In the genomic region with DNA sequence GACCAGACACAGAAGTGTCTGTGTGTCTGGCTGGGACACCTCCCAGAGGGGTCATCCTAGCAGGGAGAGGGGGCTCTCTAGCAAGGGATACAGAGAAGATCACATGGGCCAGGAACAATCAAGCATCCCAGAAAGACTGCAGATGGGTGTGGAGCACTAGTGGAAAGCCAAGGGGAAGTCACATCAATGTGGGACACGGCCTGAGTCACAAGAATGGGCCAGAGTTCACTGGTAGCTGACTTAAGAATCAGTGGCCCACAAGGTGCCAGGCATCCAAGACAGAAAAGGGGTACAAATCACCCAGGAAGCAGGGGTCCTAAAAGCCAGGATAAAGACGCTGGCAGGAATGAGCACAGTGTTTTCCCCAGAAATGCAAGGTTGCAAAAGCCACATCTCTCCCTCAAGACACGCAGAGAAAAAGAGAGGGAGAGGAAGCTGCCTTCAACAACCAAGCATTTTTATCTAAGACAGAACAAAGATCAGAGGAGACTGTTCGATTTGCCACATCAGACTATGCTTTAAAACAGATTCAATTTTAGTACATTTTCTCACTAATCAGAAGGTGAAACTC, we compare ENCODE assay signal across 16 cellular contexts.
A peak's percentile ranks its signal among the peaks of the same experiment; 100 is the strongest.
DNase-seq lines count a peak whose midpoint lies in the region; ATAC-seq, FAIRE-seq and TF ChIP-seq lines count a peak whose summit lies in the region.
"Had no signal": no experiment of that assay in that cellular context is flagged by ENCODE, and none has a peak within 500 bp of the region (broad histone marks: within the 10 kb centered on the region; RNA-seq: fewer than 3 reads in every experiment).

No MANE protein-coding gene starts in this region.

- no peaks in the 10 kb centered on the region for H3K36me3 ChIP-seq in hepatocyte (replicated peaks; ENCODE audit: insufficient read depth, low read depth)
- no peaks in the 10 kb centered on the region for H3K36me3 ChIP-seq in CD4-positive, alpha-beta memory T cell (ENCODE audit: insufficient read depth, low read length)
- H3K36me3 ChIP-seq: BE2C, brain microvascular endothelial cell, thyroid gland had no signal

- no peak for TF ChIP-seq CTCF in WTC11 (IDR thresholded peaks at IDR 0.05)
- no peak for TF ChIP-seq CTCF in hepatocyte (IDR thresholded peaks at IDR 0.05; ENCODE audit: poor library complexity)

- 65% methylated on average over 4 of the region's 4 CpGs for WGBS in hepatocyte (ENCODE audit: low lambda C conversion rate, missing lambda C conversion rate)

- H3K4me1 ChIP-seq in hepatocyte (ENCODE audit: insufficient read depth): peaks cover 23% of the 10 kb centered on the region
- H3K4me1 ChIP-seq in CD4-positive, alpha-beta memory T cell (ENCODE audit: insufficient read depth, low read length): no peaks in the 10 kb centered on the region
- H3K4me1 ChIP-seq: BE2C had no signal

- no peaks in the 10 kb centered on the region for H3K9me2 ChIP-seq in hepatocyte (replicated peaks; ENCODE audit: insufficient read depth)

- H3K9me3 ChIP-seq in hepatocyte (ENCODE audit: low read depth): no peaks in the 10 kb centered on the region
- no peaks in the 10 kb centered on the region for H3K9me3 ChIP-seq in CD4-positive, alpha-beta memory T cell (ENCODE audit: control insufficient read depth in 1 of 2, low read length in 2 of 2)
- H3K9me3 ChIP-seq: BE2C, thyroid gland had no signal

- H3K79me2 ChIP-seq in hepatocyte: peaks cover 71% of the 10 kb centered on the region

- CTCF ChIA-PET in WTC11 (lab: Charles Lee): interaction anchor here (1.0 to 3.9 kb wide), 5 partner anchors 11 to 95 kb away, joined by 3 to 13 read pairs (median 9); no protein-coding TSS in a partner anchor
- CTCF ChIA-PET in CD4-positive, alpha-beta memory T cell (lab: Charles Lee; ENCODE audit: partially characterized antibody): interaction anchor here (1.6 kb wide), 1 partner anchor 12 kb away, joined by 4 read pairs; no protein-coding TSS in a partner anchor

- H3K27ac Mint-ChIP-seq in WTC11: peak overlapping the region; percentile 87
- H3K27ac Mint-ChIP-seq in CD4-positive, alpha-beta memory T cell: no peak overlapping the region

- intact Hi-C loops in sciatic nerve (cut with DNase I): no loop called here
- intact Hi-C loops in CD4-positive, alpha-beta memory T cell (cut with micrococcal nuclease): no loop called here

- no peaks in the 10 kb centered on the region for H3K27me3 ChIP-seq in hepatocyte
- H3K27me3 ChIP-seq in CD4-positive, alpha-beta memory T cell (ENCODE audit: insufficient read depth, low read length): no peaks in the 10 kb centered on the region
- H3K27me3 ChIP-seq: BE2C, brain microvascular endothelial cell, thyroid gland had no signal

- DNase-seq in GM19239 (ENCODE audit: insufficient read length, low spot score) (no peak), WTC11 (ENCODE audit: low spot score) (no peak), hepatocyte (ENCODE audit: low spot score) (no peak), sciatic nerve (ENCODE audit: low spot score) (no peak), HUDEP-2 (lab: John Stamatoyannopoulos, UW; ENCODE audit: unreplicated experiment in 76 of 76) (no peak), dedifferentiated amniotic fluid mesenchymal stem cell (ENCODE audit: extremely low spot score) (no peak)
- no peak for DNase-seq in CD4-positive, alpha-beta memory T cell
- DNase-seq: activated T-cell treated with anti-CD3 and anti-CD28 coated beads, Interleukin-2, amount 50 U/mL, for 48 hours; BE2C; brain microvascular endothelial cell; NCI-H226; occipital lobe; stimulated activated CD4-positive, alpha-beta T cell treated with anti-CD3 and anti-CD28 coated beads, Interleukin-2, amount 100 ng/mL, for 48 hours; thyroid gland had no signal

- H3K27me3 Mint-ChIP-seq in WTC11 (ENCODE audit: low read depth): no peaks in the 10 kb centered on the region
- H3K27me3 Mint-ChIP-seq in CD4-positive, alpha-beta memory T cell: no peaks in the 10 kb centered on the region

- H3K9me3 Mint-ChIP-seq in WTC11: no peaks in the 10 kb centered on the region
- H3K9me3 Mint-ChIP-seq in CD4-positive, alpha-beta memory T cell: peaks cover 0 to 2% (median 0%) of the 10 kb centered on the region in 8 donors

- H4K20me1 ChIP-seq in hepatocyte (ENCODE audit: insufficient read depth, poor library complexity, severe bottlenecking): no peaks in the 10 kb centered on the region

- H3K4me2 ChIP-seq in hepatocyte: peak overlapping the region; percentile 31

- POLR2A ChIA-PET in WTC11 (lab: Charles Lee): no interaction called here
- POLR2A ChIA-PET in CD4-positive, alpha-beta memory T cell (lab: Charles Lee; ENCODE audit: partially characterized antibody): no interaction called here

- no peaks in the 10 kb centered on the region for H3K36me3 Mint-ChIP-seq in WTC11
- no peaks in the 10 kb centered on the region for H3K36me3 Mint-ChIP-seq in CD4-positive, alpha-beta memory T cell

- ATAC-seq in WTC11 (no peak), sciatic nerve (peak; percentile 35), GM21529 (IDR thresholded peaks at IDR 0.05; ENCODE audit: unreplicated experiment) (no peak)

- H3K4me1 Mint-ChIP-seq in WTC11: peaks cover 87% of the 10 kb centered on the region
- H3K4me1 Mint-ChIP-seq in CD4-positive, alpha-beta memory T cell: peaks cover 0 to 1% (median 0%) of the 10 kb centered on the region in 4 donors

- H3K27ac ChIP-seq in hepatocyte: peak overlapping the region; percentile 67
- H3K27ac ChIP-seq in CD4-positive, alpha-beta memory T cell (ENCODE audit: low read depth, low read length): no peak overlapping the region
- H3K27ac ChIP-seq: brain microvascular endothelial cell, RWPE1, thyroid gland had no signal

- H3K4me3 ChIP-seq in hepatocyte: no peak overlapping the region
- H3K4me3 ChIP-seq in CD4-positive, alpha-beta memory T cell (ENCODE audit: low read length in 2 of 2): no peak overlapping the region
- H3K4me3 ChIP-seq: thyroid gland had no signal

- H2AFZ ChIP-seq in hepatocyte: no peak overlapping the region

- H3K4me3 Mint-ChIP-seq in WTC11: no peak overlapping the region
- H3K4me3 Mint-ChIP-seq in CD4-positive, alpha-beta memory T cell: no peak overlapping the region

- FAIRE-seq in GM19239 (lab: Jason Lieb, UNC): peak; percentile 59

TF ChIP-seq in WTC11, 78 proteins besides CTCF, POLR2A, EP300 and RAD21 (continues in another document):
- no peak for TF ChIP-seq SMAD4 (CRISPR knock-in tag; IDR thresholded peaks at IDR 0.05)
- TF ChIP-seq TP53 (CRISPR knock-in tag; IDR thresholded peaks at IDR 0.05): no peak
- no peak for TF ChIP-seq TEAD4 (CRISPR knock-in tag; IDR thresholded peaks at IDR 0.05)
- TF ChIP-seq, protein P1, sequence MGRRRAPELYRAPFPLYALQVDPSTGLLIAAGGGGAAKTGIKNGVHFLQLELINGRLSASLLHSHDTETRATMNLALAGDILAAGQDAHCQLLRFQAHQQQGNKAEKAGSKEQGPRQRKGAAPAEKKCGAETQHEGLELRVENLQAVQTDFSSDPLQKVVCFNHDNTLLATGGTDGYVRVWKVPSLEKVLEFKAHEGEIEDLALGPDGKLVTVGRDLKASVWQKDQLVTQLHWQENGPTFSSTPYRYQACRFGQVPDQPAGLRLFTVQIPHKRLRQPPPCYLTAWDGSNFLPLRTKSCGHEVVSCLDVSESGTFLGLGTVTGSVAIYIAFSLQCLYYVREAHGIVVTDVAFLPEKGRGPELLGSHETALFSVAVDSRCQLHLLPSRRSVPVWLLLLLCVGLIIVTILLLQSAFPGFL (CRISPR knock-in tag; IDR thresholded peaks at IDR 0.05; ENCODE audit: borderline replicate concordance): no peak
- TF ChIP-seq, protein P2, sequence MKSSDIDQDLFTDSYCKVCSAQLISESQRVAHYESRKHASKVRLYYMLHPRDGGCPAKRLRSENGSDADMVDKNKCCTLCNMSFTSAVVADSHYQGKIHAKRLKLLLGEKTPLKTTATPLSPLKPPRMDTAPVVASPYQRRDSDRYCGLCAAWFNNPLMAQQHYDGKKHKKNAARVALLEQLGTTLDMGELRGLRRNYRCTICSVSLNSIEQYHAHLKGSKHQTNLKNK (CRISPR knock-in tag; IDR thresholded peaks at IDR 0.05): no peak
- TF ChIP-seq, protein P3, sequence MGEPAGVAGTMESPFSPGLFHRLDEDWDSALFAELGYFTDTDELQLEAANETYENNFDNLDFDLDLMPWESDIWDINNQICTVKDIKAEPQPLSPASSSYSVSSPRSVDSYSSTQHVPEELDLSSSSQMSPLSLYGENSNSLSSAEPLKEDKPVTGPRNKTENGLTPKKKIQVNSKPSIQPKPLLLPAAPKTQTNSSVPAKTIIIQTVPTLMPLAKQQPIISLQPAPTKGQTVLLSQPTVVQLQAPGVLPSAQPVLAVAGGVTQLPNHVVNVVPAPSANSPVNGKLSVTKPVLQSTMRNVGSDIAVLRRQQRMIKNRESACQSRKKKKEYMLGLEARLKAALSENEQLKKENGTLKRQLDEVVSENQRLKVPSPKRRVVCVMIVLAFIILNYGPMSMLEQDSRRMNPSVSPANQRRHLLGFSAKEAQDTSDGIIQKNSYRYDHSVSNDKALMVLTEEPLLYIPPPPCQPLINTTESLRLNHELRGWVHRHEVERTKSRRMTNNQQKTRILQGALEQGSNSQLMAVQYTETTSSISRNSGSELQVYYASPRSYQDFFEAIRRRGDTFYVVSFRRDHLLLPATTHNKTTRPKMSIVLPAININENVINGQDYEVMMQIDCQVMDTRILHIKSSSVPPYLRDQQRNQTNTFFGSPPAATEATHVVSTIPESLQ (CRISPR knock-in tag; IDR thresholded peaks at IDR 0.05): no peak
- TF ChIP-seq GRHL2 (CRISPR knock-in tag; IDR thresholded peaks at IDR 0.05; ENCODE audit: insufficient replicate concordance, severe bottlenecking): no peak
- TF ChIP-seq, protein P4, sequence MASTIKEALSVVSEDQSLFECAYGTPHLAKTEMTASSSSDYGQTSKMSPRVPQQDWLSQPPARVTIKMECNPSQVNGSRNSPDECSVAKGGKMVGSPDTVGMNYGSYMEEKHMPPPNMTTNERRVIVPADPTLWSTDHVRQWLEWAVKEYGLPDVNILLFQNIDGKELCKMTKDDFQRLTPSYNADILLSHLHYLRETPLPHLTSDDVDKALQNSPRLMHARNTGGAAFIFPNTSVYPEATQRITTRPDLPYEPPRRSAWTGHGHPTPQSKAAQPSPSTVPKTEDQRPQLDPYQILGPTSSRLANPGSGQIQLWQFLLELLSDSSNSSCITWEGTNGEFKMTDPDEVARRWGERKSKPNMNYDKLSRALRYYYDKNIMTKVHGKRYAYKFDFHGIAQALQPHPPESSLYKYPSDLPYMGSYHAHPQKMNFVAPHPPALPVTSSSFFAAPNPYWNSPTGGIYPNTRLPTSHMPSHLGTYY (CRISPR knock-in tag; IDR thresholded peaks at IDR 0.05): no peak
- no peak for TF ChIP-seq ETV6 (CRISPR knock-in tag; IDR thresholded peaks at IDR 0.05)
- TF ChIP-seq MYBL2 (CRISPR knock-in tag; IDR thresholded peaks at IDR 0.05): no peak
- no peak for TF ChIP-seq RELA (CRISPR knock-in tag; IDR thresholded peaks at IDR 0.05; ENCODE audit: borderline replicate concordance)
- TF ChIP-seq ZNF219 (CRISPR knock-in tag; IDR thresholded peaks at IDR 0.05; ENCODE audit: borderline replicate concordance): no peak
